13 cellular contexts compared by ENCODE assay signal in genomic region chr13:51444922-51445321, GRCh38. TPM values are rescaled to one million over a fixed set of nuclear protein-coding genes. Genes with fewer than 3 reads are reported as not detected.
A peak's percentile ranks its signal among the peaks of the same experiment; 100 is the strongest.
DNase-seq lines count a peak whose midpoint lies in the region; ATAC-seq and TF ChIP-seq lines count a peak whose summit lies in the region.
"Had no signal": no experiment of that assay in that cellular context is flagged by ENCODE, and none has a peak within 500 bp of the region (broad histone marks: within the 10 kb centered on the region; RNA-seq: fewer than 3 reads in every experiment).

No MANE protein-coding gene starts in this region.

- H4K5ac ChIP-seq in H9 (ENCODE audit: insufficient read length, low read depth, low read length), result no peak overlapping the region

- H4K20me1 ChIP-seq in H9 (ENCODE audit: control insufficient read depth, insufficient read depth, insufficient read length), result no peaks in the 10 kb centered on the region

- H2BK12ac ChIP-seq in H9 (ENCODE audit: insufficient read length, low read depth, low read length), result no peak overlapping the region

- peaks cover 18% of the 10 kb centered on the region for H3K36me3 ChIP-seq in adipocyte (ENCODE audit: control insufficient read depth, insufficient read depth, low read length, severe bottlenecking)
- H3K36me3 ChIP-seq in kidney epithelial cell (ENCODE audit: control insufficient read depth, insufficient read depth, low read length), result no peaks in the 10 kb centered on the region
- H3K36me3 ChIP-seq: ovary had no signal

- H3K4ac ChIP-seq in H9 (ENCODE audit: low read depth, low read length), result no peak overlapping the region

- no peak overlapping the region for H2BK120ac ChIP-seq in H9 (ENCODE audit: low read depth, low read length, poor library complexity, severe bottlenecking)

- H3K4me3 Mint-ChIP-seq in H9, result no peak overlapping the region
- H3K4me3 Mint-ChIP-seq: dendritic cell treated with granulocyte-macrophage colony-stimulating factor and Interleukin-4, amounts not matched to agents 40 ng/mL and 50 ng/mL, for 4 days; stimulated activated naive CD8-positive, alpha-beta T cell treated with anti-CD3 and anti-CD28 coated beads, Interleukin-15, Interleukin-2, amounts not matched to agents 100 ng/mL and 50 ng/mL, for 24 hours had no signal

- no peak overlapping the region for H3K18ac ChIP-seq in H9 (ENCODE audit: insufficient read length, low read depth, low read length)

- DNase-seq in AG08396 (ENCODE audit: low spot score) (peak; percentile 19), H9 (no peak), adipocyte (ENCODE audit: low read depth) (peak; percentile 67), kidney epithelial cell (ENCODE audit: low read depth) (no peak), COLO829 (ENCODE audit: low spot score) (no peak), retina (no peak)
- DNase-seq: activated CD4-positive, alpha-beta T cell treated with anti-CD3 and anti-CD28 coated beads for 4 hours; MG63; ovary had no signal

- TF ChIP-seq CTCF in H9 (conservative IDR thresholded peaks at IDR 0.05) (peak; percentile 53), kidney epithelial cell (IDR thresholded peaks at IDR 0.05; ENCODE audit: insufficient read depth, low read length, poor library complexity, severe bottlenecking) (peak; percentile 13)

- no peaks in the 10 kb centered on the region for H3K79me1 ChIP-seq in H9 (ENCODE audit: insufficient read depth, low read depth, low read length, poor library complexity, severe bottlenecking)

- no peak overlapping the region for H2AFZ ChIP-seq in H9 (ENCODE audit: low read length)

- H3K27me3 Mint-ChIP-seq in H9 (ENCODE audit: low read depth), result no peaks in the 10 kb centered on the region
- H3K27me3 Mint-ChIP-seq: dendritic cell treated with granulocyte-macrophage colony-stimulating factor and Interleukin-4, amounts not matched to agents 40 ng/mL and 50 ng/mL, for 4 days; stimulated activated naive CD8-positive, alpha-beta T cell treated with anti-CD3 and anti-CD28 coated beads, Interleukin-15, Interleukin-2, amounts not matched to agents 100 ng/mL and 50 ng/mL, for 24 hours had no signal

- H3K4me1 ChIP-seq in H9 (ENCODE audit: insufficient read depth, low read length) (no peaks in the 10 kb centered on the region), adipocyte (ENCODE audit: control insufficient read depth, insufficient read depth, low read length) (peaks cover 20% of the 10 kb centered on the region)

- no peak overlapping the region for H3K56ac ChIP-seq in H9 (ENCODE audit: insufficient read length, low read depth, low read length)

- H2BK15ac ChIP-seq in H9 (ENCODE audit: low read depth, low read length), result no peak overlapping the region

- no peak overlapping the region for H3K27ac ChIP-seq in H9 (ENCODE audit: insufficient read length, low read depth, low read length)
- H3K27ac ChIP-seq: ovary had no signal

- H2BK5ac ChIP-seq in H9 (ENCODE audit: insufficient read length, low read length), result no peak overlapping the region

- no peak overlapping the region for H3K14ac ChIP-seq in H9 (ENCODE audit: insufficient read depth, low read length)

- peaks cover 8 to 16% of the 10 kb centered on the region in 2 experiments; a peak in 3 of 4 replicates for H3K4me1 Mint-ChIP-seq in H9

- H3K4me3 ChIP-seq in adipocyte (ENCODE audit: low read length) (no peak overlapping the region), kidney epithelial cell (ENCODE audit: low read depth, low read length) (no peak overlapping the region)
- H3K4me3 ChIP-seq: MG63, ovary had no signal

- H3K9ac ChIP-seq in H9 (ENCODE audit: extremely low read depth, insufficient read length, low read length) (no peak overlapping the region), adipocyte (ENCODE audit: low read length) (no peak overlapping the region)

- H4K91ac ChIP-seq in H9 (ENCODE audit: insufficient read length, low read depth, low read length), result no peak overlapping the region

- WGBS in H9 (ENCODE audit: extremely low coverage, insufficient read length, low lambda C conversion rate), result no CpG with 5 or more reads among the region's 1 CpG

- H3K23ac ChIP-seq in H9 (ENCODE audit: insufficient read length, low read depth, low read length), result no peak overlapping the region

- no peaks in the 10 kb centered on the region for H3K79me2 ChIP-seq in H9 (ENCODE audit: insufficient read depth, low read length)

- H2BK20ac ChIP-seq in H9 (ENCODE audit: low read depth, low read length, poor library complexity, severe bottlenecking), result no peak overlapping the region

- H3T11ph ChIP-seq in H9 (ENCODE audit: low read length), result no peak overlapping the region

- no peak overlapping the region for H2AK5ac ChIP-seq in H9 (ENCODE audit: insufficient read length, low read length)

- no peak overlapping the region for H3K27ac Mint-ChIP-seq in H9
- H3K27ac Mint-ChIP-seq: dendritic cell treated with granulocyte-macrophage colony-stimulating factor and Interleukin-4, amounts not matched to agents 40 ng/mL and 50 ng/mL, for 4 days; stimulated activated naive CD8-positive, alpha-beta T cell treated with anti-CD3 and anti-CD28 coated beads, Interleukin-15, Interleukin-2, amounts not matched to agents 100 ng/mL and 50 ng/mL, for 24 hours had no signal

- H3K9me3 Mint-ChIP-seq in H9, result no peaks in the 10 kb centered on the region
- H3K9me3 Mint-ChIP-seq: dendritic cell treated with granulocyte-macrophage colony-stimulating factor and Interleukin-4, amounts not matched to agents 40 ng/mL and 50 ng/mL, for 4 days; stimulated activated naive CD8-positive, alpha-beta T cell treated with anti-CD3 and anti-CD28 coated beads, Interleukin-15, Interleukin-2, amounts not matched to agents 100 ng/mL and 50 ng/mL, for 24 hours had no signal

- H3K23me2 ChIP-seq in H9 (ENCODE audit: insufficient read length, low read depth, low read length, poor library complexity, severe bottlenecking), result no peaks in the 10 kb centered on the region

- H3K4me2 ChIP-seq in H9 (ENCODE audit: insufficient read depth, insufficient read length, low read length), result no peak overlapping the region

- no peaks in the 10 kb centered on the region for H3K9me3 ChIP-seq in H9 (ENCODE audit: control insufficient read depth, low read depth, low read length)
- H3K9me3 ChIP-seq in adipocyte (ENCODE audit: control insufficient read depth, low read length), result no peaks in the 10 kb centered on the region
- H3K9me3 ChIP-seq: MG63, ovary had no signal

- no peak for ATAC-seq in GM19397 (IDR thresholded peaks at IDR 0.05; ENCODE audit: unreplicated experiment)
- no peak for ATAC-seq in GM21528 (IDR thresholded peaks at IDR 0.05; ENCODE audit: low FRiP score, unreplicated experiment)

- H3K27me3 ChIP-seq in H9 (ENCODE audit: insufficient read depth, low read length), result no peaks in the 10 kb centered on the region
- H3K27me3 ChIP-seq in adipocyte (replicated peaks; ENCODE audit: control insufficient read depth, insufficient read depth, low read length), result no peaks in the 10 kb centered on the region
- H3K27me3 ChIP-seq in kidney epithelial cell (ENCODE audit: control insufficient read depth, insufficient read depth, low read length), result no peaks in the 10 kb centered on the region
- H3K27me3 ChIP-seq: MG63, ovary had no signal

- no peak overlapping the region for H4K8ac ChIP-seq in H9 (replicated peaks; ENCODE audit: insufficient read length, low read depth, low read length)

- peaks cover 3 to 31% (median 24%) of the 10 kb centered on the region in 3 experiments; a peak in 5 of 7 replicates for H3K36me3 Mint-ChIP-seq in H9 (ENCODE audit: insufficient read depth in 1 of 3, low read depth in 3 of 3)

RNA-seq across cellular contexts. Expression of gene INTS6, which starts 7.9 kb away (rescaled TPM):
- total RNA-seq in H9 (2021), result 60.4 and 61.2 TPM in 2 replicates
- total RNA-seq in kidney epithelial cell, result 21.9 and 23.2 TPM in 2 replicates

Comparison
In these comparisons a context has a peak if more than half of its experiments do, and no peak if none do; other contexts are left out.
1. DNase-seq: peak in AG08396 (single experiment) and adipocyte (single experiment); none in H9 (single experiment), kidney epithelial cell (single experiment), COLO829 (single experiment) and retina (single experiment).